ENCODE assay signal across 8 cellular contexts in genomic region chr7:11341285-11341944, GRCh38.
DNase-seq lines count a peak whose midpoint lies in the region; ATAC-seq, FAIRE-seq and TF ChIP-seq lines count a peak whose summit lies in the region.

No MANE protein-coding gene starts in this region.

- no peak overlapping the region for H3K27ac Mint-ChIP-seq in natural killer cell

- ATAC-seq in natural killer cell: no peak
- no peak for ATAC-seq in upper lobe of left lung (ENCODE audit: low FRiP score in 2 of 2)

- H3K79me2 ChIP-seq in OCI-LY3 (ENCODE audit: low read length): no peaks in the 10 kb centered on the region

- 24 to 29% methylated on average over 4 of the region's 4 CpGs for WGBS in upper lobe of left lung, 2 donors

- peaks cover 0 to 6% of the 10 kb centered on the region in 2 donors for H3K4me1 Mint-ChIP-seq in natural killer cell

- no peak overlapping the region for H3K4me3 Mint-ChIP-seq in natural killer cell

- POLR2A ChIA-PET in RWPE1 (lab: Yijun Ruan, JAX; ENCODE audit: low non-redundant PET): no interaction called here

- H3K36me3 Mint-ChIP-seq in natural killer cell: no peaks in the 10 kb centered on the region

- no peak for TF ChIP-seq POLR2A in upper lobe of left lung (IDR thresholded peaks at IDR 0.05)

- no peak overlapping the region for H3K27ac ChIP-seq in OCI-LY3 (ENCODE audit: low read length)
- no peak overlapping the region for H3K27ac ChIP-seq in RWPE1
- no peak overlapping the region for H3K27ac ChIP-seq in upper lobe of left lung

- H3K9me3 Mint-ChIP-seq in natural killer cell: no peaks in the 10 kb centered on the region

- peak; percentile 64 for TF ChIP-seq CTCF in OCI-LY3 (IDR thresholded peaks at IDR 0.05; ENCODE audit: low read depth, low read length)
- TF ChIP-seq CTCF in fibroblast of villous mesenchyme (IDR thresholded peaks at IDR 0.05; ENCODE audit: insufficient read depth, low read depth, low read length): peak; percentile 41
- no peak; the same call in 1 of the 2 replicates for TF ChIP-seq CTCF in RWPE1 (conservative IDR thresholded peaks at IDR 0.05; ENCODE audit: low read depth)
- TF ChIP-seq CTCF in natural killer cell (IDR thresholded peaks at IDR 0.05): no peak
- TF ChIP-seq CTCF in upper lobe of left lung (IDR thresholded peaks at IDR 0.05): peak in 3 of 6 experiments; percentile 13 to 29 (median 13)

- peak; percentile 64 for DNase-seq in DMS53 treated with DMSO at 0.1 percent for 48 hours (lab: John Stamatoyannopoulos, UW; ENCODE audit: unreplicated experiment)
- peak; percentile 5 for DNase-seq in HTR-8/SVneo (ENCODE audit: insufficient read length, low spot score)
- peak; percentile 45 for DNase-seq in fibroblast of villous mesenchyme (ENCODE audit: low read depth)
- peak; percentile 24 for DNase-seq in urothelium cell line (ENCODE audit: low spot score)
- no peak for DNase-seq in RWPE1 (ENCODE audit: low spot score)
- no peak for DNase-seq in natural killer cell
- no peak for DNase-seq in upper lobe of left lung

- H3K4me1 ChIP-seq in OCI-LY3 (ENCODE audit: low read length) (no peaks in the 10 kb centered on the region), upper lobe of left lung (peaks cover 0 to 6% (median 0%) of the 10 kb centered on the region in 4 donors)

- peak overlapping the region; percentile 59 for H3K4me3 ChIP-seq in OCI-LY3 (ENCODE audit: low read length)
- H3K4me3 ChIP-seq in fibroblast of villous mesenchyme (ENCODE audit: low read depth, low read length): no peak overlapping the region
- no peak overlapping the region for H3K4me3 ChIP-seq in upper lobe of left lung

- H3K9me3 ChIP-seq in OCI-LY3 (ENCODE audit: insufficient read depth, low read length): no peaks in the 10 kb centered on the region
- no peaks in the 10 kb centered on the region for H3K9me3 ChIP-seq in upper lobe of left lung

- H2AFZ ChIP-seq in OCI-LY3 (ENCODE audit: low read depth, low read length): no peak overlapping the region; the same call in 1 of the 2 replicates

- H3K9ac ChIP-seq in OCI-LY3 (ENCODE audit: low read length): no peak overlapping the region

- TF ChIP-seq EP300 in upper lobe of left lung (IDR thresholded peaks at IDR 0.05): no peak

- H3K27me3 ChIP-seq in OCI-LY3 (ENCODE audit: low read depth, low read length) (peaks cover 34% of the 10 kb centered on the region; the same call in 1 of the 2 replicates), upper lobe of left lung (no peaks in the 10 kb centered on the region)

- no peaks in the 10 kb centered on the region for H3K27me3 Mint-ChIP-seq in natural killer cell (ENCODE audit: low read depth in 2 of 2)

- peak overlapping the region; percentile 71 for H3K4me2 ChIP-seq in OCI-LY3 (ENCODE audit: low read length)

- intact Hi-C loops in natural killer cell (cut with micrococcal nuclease): no loop called here

- no peaks in the 10 kb centered on the region for H3K36me3 ChIP-seq in OCI-LY3 (replicated peaks; ENCODE audit: low read depth, low read length)
- no peaks in the 10 kb centered on the region for H3K36me3 ChIP-seq in upper lobe of left lung

- CTCF ChIA-PET in RWPE1 (lab: Yijun Ruan, JAX): interaction anchor here (0.6 kb wide), 1 partner anchor 1818 kb away, joined by 4 read pairs; no protein-coding TSS in a partner anchor

- FAIRE-seq in HTR-8/SVneo (lab: Jason Lieb, UNC) (no peak), urothelium cell line (lab: Jason Lieb, UNC) (peak; percentile 88)

- H4K20me1 ChIP-seq in OCI-LY3 (ENCODE audit: insufficient read depth, low read length): no peaks in the 10 kb centered on the region

Comparison
In these comparisons a context has a peak if more than half of its experiments do, and no peak if none do; other contexts are left out.
1. DNase-seq: peak in DMS53 treated with DMSO at 0.1 percent for 48 hours (single experiment), HTR-8/SVneo (single experiment), fibroblast of villous mesenchyme (single experiment) and urothelium cell line (single experiment); none in RWPE1 (single experiment), natural killer cell (single experiment) and upper lobe of left lung (0 of 2).
2. CTCF ChIP-seq: peak in OCI-LY3 (single experiment) and fibroblast of villous mesenchyme (single experiment); none in RWPE1 (single experiment) and natural killer cell (single experiment).